35 cellular contexts compared by ENCODE assay signal in the genomic region with DNA sequence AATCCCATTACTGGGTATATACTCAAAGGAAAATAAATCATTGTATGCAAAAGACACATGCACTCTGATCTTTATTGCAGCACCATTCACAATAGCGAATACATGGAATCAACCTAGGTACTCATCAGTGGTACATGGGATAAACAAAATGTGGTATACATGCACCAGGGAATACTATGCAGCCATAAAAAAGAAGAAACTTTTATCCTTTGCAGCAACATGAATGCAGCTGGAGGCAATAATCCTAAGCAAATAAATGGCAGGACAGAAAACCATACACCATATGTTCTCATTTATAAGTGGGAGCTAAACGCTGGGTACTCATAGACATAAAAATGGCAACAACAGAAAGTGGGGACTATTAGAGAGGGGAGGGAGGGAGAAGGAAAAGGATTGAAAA.
"Had no signal": no experiment of that assay in that cellular context is flagged by ENCODE, and none has a peak within 500 bp of the region (broad histone marks: within the 10 kb centered on the region; RNA-seq: fewer than 3 reads in every experiment).

No MANE protein-coding gene starts in this region.

- H3K4me3 ChIP-seq: MG63 had no signal

- H3K9me3 ChIP-seq: MG63 had no signal

- DNase-seq: Karpas-422, Kasumi-1, MG63, MM.1S, MV-4-11, NCI-H1048, NCI-H1092, NCI-H1092 treated with DMSO at 0.1 percent for 48 hours, NCI-H1105, NCI-H1105 treated with DMSO at 0.1 percent for 48 hours, NCI-H1417, NCI-H1417 treated with DMSO at 0.1 percent for 48 hours, NCI-H1436, NCI-H1436 treated with DMSO at 0.1 percent for 48 hours, NCI-H146, NCI-H1694, NCI-H1694 treated with DMSO at 0.1 percent for 48 hours, NCI-H187, NCI-H187 treated with DMSO at 0.1 percent for 48 hours, NCI-H1930, NCI-H2029, NCI-H2029 treated with DMSO at 0.1 percent for 48 hours, NCI-H2081, NCI-H2081 treated with DMSO at 0.1 percent for 48 hours, NCI-H2107, NCI-H2171, NCI-H2171 treated with DMSO at 0.1 percent for 48 hours, NCI-H2227 treated with DMSO at 0.1 percent for 48 hours, NCI-H226, NCI-H345, NCI-H446, NCI-H446 treated with DMSO at 0.1 percent for 48 hours, NCI-H510A, NCI-H510A treated with DMSO at 0.1 percent for 48 hours, NCI-H524 treated with DMSO at 0.1 percent for 48 hours had no signal

- H3K27me3 ChIP-seq: MG63 had no signal
